Comparison of ENCODE assay signal across 1 cellular context in genomic region chr19:54189668-54190502, GRCh38.
A peak's percentile ranks its signal among the peaks of the same experiment; 100 is the strongest.
TF ChIP-seq lines count a peak whose summit lies in the region.

No MANE protein-coding gene starts in this region.

TF ChIP-seq in IMR-90, 13 proteins besides CTCF, POLR2A, EP300 and RAD21 (continued from another document):
- TF ChIP-seq, protein P1, sequence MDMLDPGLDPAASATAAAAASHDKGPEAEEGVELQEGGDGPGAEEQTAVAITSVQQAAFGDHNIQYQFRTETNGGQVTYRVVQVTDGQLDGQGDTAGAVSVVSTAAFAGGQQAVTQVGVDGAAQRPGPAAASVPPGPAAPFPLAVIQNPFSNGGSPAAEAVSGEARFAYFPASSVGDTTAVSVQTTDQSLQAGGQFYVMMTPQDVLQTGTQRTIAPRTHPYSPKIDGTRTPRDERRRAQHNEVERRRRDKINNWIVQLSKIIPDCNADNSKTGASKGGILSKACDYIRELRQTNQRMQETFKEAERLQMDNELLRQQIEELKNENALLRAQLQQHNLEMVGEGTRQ (IDR thresholded peaks at IDR 0.05; ENCODE audit: low read depth, low read length): peak; percentile 32; the same call in 1 of the 2 replicates
- TF ChIP-seq RFX5 (IDR thresholded peaks at IDR 0.05; ENCODE audit: low read depth, low read length): peak; percentile 68
- no peak for TF ChIP-seq BHLHE40 (IDR thresholded peaks at IDR 0.05; ENCODE audit: low read depth, low read length)
TF ChIP-seq in IMR-90: peak in this region for 4.
